Comparison of ENCODE assay signal across 8 cellular contexts in the genomic region with DNA sequence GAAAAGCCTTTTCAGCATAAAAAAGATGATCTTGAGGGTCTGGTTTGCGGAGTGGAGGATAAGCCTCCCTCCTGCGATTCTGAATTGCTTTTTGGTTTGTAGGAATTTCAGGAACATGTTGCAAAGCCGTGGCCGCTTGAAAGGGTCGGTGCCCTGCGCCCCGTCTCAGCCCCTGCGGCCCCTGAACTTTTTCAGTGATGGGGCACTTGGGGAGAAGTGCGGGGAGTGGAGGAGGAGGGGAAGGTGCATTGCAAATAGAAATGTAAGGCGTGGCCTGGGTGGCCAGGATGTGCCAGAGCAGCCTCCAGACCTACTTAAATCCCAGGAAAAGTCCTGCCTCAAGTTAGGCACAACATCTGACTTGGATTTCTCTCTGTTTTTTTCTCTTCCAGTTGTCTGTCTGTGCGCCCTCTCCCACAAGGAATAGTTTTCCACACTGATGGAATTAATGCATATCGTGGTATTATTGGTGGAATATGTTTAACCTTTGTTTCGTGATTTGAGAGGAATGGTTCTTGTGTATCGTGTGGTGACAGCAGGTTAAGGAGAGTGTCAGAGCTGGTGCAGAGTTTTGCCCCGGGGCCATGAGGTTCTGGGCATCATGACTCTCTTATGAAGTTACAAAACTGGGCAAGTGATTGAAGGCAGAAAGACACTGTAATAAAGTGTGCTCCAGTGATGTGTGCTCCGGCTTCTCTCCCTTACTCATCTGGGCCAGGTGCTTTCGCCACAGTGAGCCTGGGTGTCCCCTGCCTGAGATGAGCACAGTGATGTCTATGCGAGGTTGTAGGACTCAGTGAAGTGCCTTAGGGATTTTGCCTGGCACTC.
DNase-seq lines count a peak whose midpoint lies in the region; ATAC-seq lines count a peak whose summit lies in the region.

No MANE protein-coding gene starts in this region.

- H3K27ac ChIP-seq in stomach smooth muscle (ENCODE audit: low read length): peak overlapping the region; percentile 91

- peaks cover 2% of the 10 kb centered on the region for H3K36me3 Mint-ChIP-seq in T-helper 1 cell treated with Interleukin-12 subunit alpha and Interleukin-12 subunit beta and Interleukin-4 antibody, amounts not matched to agents 30 μg/mL and 1 μg/mL, for 36 hours (ENCODE audit: low read depth)
- H3K36me3 Mint-ChIP-seq in activated T-helper 2 cell treated with anti-CD3 and anti-CD28 coated beads, Interferon-gamma antibody, Interleukin-2, Interleukin-4, amounts not matched to agents 10 μg/mL and 5 μg/mL and 100 μg/mL, durations not matched to agents 14 hours and 24 hours and 36 hours (ENCODE audit: low read depth): no peaks in the 10 kb centered on the region

- H3K9ac ChIP-seq in stomach smooth muscle (ENCODE audit: low read length in 2 of 2): peak overlapping the region; percentile 29 to 46

- no peaks in the 10 kb centered on the region for H3K9me3 Mint-ChIP-seq in T-helper 1 cell treated with Interleukin-12 subunit alpha and Interleukin-12 subunit beta and Interleukin-4 antibody, amounts not matched to agents 30 μg/mL and 1 μg/mL, for 36 hours
- H3K9me3 Mint-ChIP-seq in activated T-helper 2 cell treated with anti-CD3 and anti-CD28 coated beads, Interferon-gamma antibody, Interleukin-2, Interleukin-4, amounts not matched to agents 10 μg/mL and 5 μg/mL and 100 μg/mL, durations not matched to agents 14 hours and 24 hours and 36 hours: no peaks in the 10 kb centered on the region

- H3K36me3 ChIP-seq in stomach smooth muscle (ENCODE audit: control insufficient read depth in 2 of 2, insufficient read depth in 2 of 2, low read length in 2 of 2): no peaks in the 10 kb centered on the region

- H3K27ac Mint-ChIP-seq in T-helper 1 cell treated with Interleukin-12 subunit alpha and Interleukin-12 subunit beta and Interleukin-4 antibody, amounts not matched to agents 30 μg/mL and 1 μg/mL, for 36 hours: peak overlapping the region; percentile 93
- peak overlapping the region; percentile 93 for H3K27ac Mint-ChIP-seq in activated T-helper 2 cell treated with anti-CD3 and anti-CD28 coated beads, Interferon-gamma antibody, Interleukin-2, Interleukin-4, amounts not matched to agents 10 μg/mL and 5 μg/mL and 100 μg/mL, durations not matched to agents 14 hours and 24 hours and 36 hours

- H3K4me3 ChIP-seq in iPS-18c (ENCODE audit: insufficient read depth, low read depth, low read length) (peak overlapping the region; percentile 73; the same call in 1 of the 2 replicates), stomach smooth muscle (ENCODE audit: low read length in 2 of 2) (peak overlapping the region in 1 of 2 donors; percentile 82)

- intact Hi-C loops in activated T-helper 2 cell treated with anti-CD3 and anti-CD28 coated beads, Interferon-gamma antibody, Interleukin-2, Interleukin-4, amounts not matched to agents 10 μg/mL and 5 μg/mL and 100 μg/mL, durations not matched to agents 14 hours and 24 hours and 36 hours (cut with micrococcal nuclease): loop anchor here (1.0 kb wide), 1 partner anchor 206 kb away; the partner anchor contains the start of gene IGF1R

- peaks cover 67% of the 10 kb centered on the region for H3K4me1 ChIP-seq in stomach smooth muscle (ENCODE audit: control insufficient read depth, insufficient read depth, low read length)

- no peaks in the 10 kb centered on the region for H3K27me3 ChIP-seq in stomach smooth muscle (ENCODE audit: control insufficient read depth in 1 of 2, insufficient read depth in 2 of 2, low read length in 2 of 2)

- DNase-seq in T-helper 1 cell (no peak), inferior parietal cortex (ENCODE audit: extremely low spot score) (no peak)
- no peak for DNase-seq in activated T-helper 2 cell treated with anti-CD3 and anti-CD28 coated beads, Interferon-gamma antibody, Interleukin-2, Interleukin-4, amounts not matched to agents 10 μg/mL and 5 μg/mL and 100 μg/mL, durations not matched to agents 14 hours and 24 hours and 36 hours (ENCODE audit: low spot score)
- no peak for DNase-seq in stimulated activated CD8-positive, alpha-beta memory T cell treated with anti-CD3 and anti-CD28 coated beads, Interleukin-4, amount 100 ng/mL, for 48 hours

- no peak for ATAC-seq in HG03175 (IDR thresholded peaks at IDR 0.05; ENCODE audit: unreplicated experiment)

- H3K9me3 ChIP-seq in iPS-18c (ENCODE audit: control insufficient read depth, insufficient read depth, low read length): no peaks in the 10 kb centered on the region
- H3K9me3 ChIP-seq in stomach smooth muscle (ENCODE audit: control insufficient read depth in 2 of 2, low read length in 2 of 2): no peaks in the 10 kb centered on the region

- peaks cover 42% of the 10 kb centered on the region for H3K4me1 Mint-ChIP-seq in T-helper 1 cell treated with Interleukin-12 subunit alpha and Interleukin-12 subunit beta and Interleukin-4 antibody, amounts not matched to agents 30 μg/mL and 1 μg/mL, for 36 hours (ENCODE audit: low read depth)
- H3K4me1 Mint-ChIP-seq in activated T-helper 2 cell treated with anti-CD3 and anti-CD28 coated beads, Interferon-gamma antibody, Interleukin-2, Interleukin-4, amounts not matched to agents 10 μg/mL and 5 μg/mL and 100 μg/mL, durations not matched to agents 14 hours and 24 hours and 36 hours (ENCODE audit: low read depth): peaks cover 42% of the 10 kb centered on the region

- peak overlapping the region; percentile 94 for H3K4me3 Mint-ChIP-seq in T-helper 1 cell treated with Interleukin-12 subunit alpha and Interleukin-12 subunit beta and Interleukin-4 antibody, amounts not matched to agents 30 μg/mL and 1 μg/mL, for 36 hours
- H3K4me3 Mint-ChIP-seq in activated T-helper 2 cell treated with anti-CD3 and anti-CD28 coated beads, Interferon-gamma antibody, Interleukin-2, Interleukin-4, amounts not matched to agents 10 μg/mL and 5 μg/mL and 100 μg/mL, durations not matched to agents 14 hours and 24 hours and 36 hours (ENCODE audit: low read depth): peak overlapping the region; percentile 93

- H3K27me3 Mint-ChIP-seq in T-helper 1 cell treated with Interleukin-12 subunit alpha and Interleukin-12 subunit beta and Interleukin-4 antibody, amounts not matched to agents 30 μg/mL and 1 μg/mL, for 36 hours (ENCODE audit: low read depth): no peaks in the 10 kb centered on the region
- H3K27me3 Mint-ChIP-seq in activated T-helper 2 cell treated with anti-CD3 and anti-CD28 coated beads, Interferon-gamma antibody, Interleukin-2, Interleukin-4, amounts not matched to agents 10 μg/mL and 5 μg/mL and 100 μg/mL, durations not matched to agents 14 hours and 24 hours and 36 hours (ENCODE audit: low read depth): no peaks in the 10 kb centered on the region
